ENCODE assay signal across 8 cellular contexts in the genomic region with DNA sequence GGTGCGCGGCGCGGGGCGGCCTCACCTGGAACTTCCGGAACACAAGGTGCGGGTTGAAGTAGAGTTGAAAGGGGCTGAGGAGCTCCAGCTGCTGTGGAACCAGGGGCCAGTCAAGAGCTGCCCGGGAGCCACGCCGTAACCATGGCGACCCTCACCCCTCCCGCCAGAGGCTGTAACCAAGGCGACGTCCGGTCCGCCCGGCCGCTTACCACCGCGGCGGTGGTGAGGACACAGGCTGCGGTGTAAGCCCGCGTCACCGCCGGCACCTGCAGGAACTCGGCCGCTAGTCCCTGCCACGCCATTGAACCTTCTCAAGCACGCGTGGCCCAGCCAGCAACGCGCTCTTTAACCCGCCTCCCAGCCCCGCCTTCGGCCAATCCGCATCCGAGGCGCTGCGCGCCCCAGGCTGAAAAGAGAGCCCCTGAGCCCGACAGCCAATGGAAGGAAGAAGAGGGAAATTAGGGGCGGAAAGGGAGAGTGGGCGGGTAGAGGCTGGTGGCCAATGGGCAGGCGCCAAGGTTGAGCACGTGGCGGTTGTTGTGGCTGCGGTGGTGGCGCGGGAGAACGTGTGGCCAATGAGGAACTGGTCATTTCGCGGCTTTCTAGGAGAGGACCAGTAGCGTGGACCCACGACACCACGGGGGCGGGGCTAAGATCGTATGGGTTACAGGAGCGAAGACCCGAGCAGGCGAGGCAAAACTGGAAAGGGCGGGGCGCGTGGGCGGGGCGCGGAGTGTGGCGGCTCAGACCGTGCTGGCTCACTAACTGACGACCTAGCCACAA.
A peak's percentile ranks its signal among the peaks of the same experiment; 100 is the strongest.
DNase-seq lines count a peak whose midpoint lies in the region; ATAC-seq, FAIRE-seq and TF ChIP-seq lines count a peak whose summit lies in the region.

DERL3 (minus strand) TSS at position 321 of the 783 bp plus-strand sequence; CDS start at position 302, 19 bp downstream.

- in situ Hi-C loops in GM13977 (cut with MboI; ENCODE audit: low pct_unique_long_range_greater_than_20kb, low sequenced_read_pairs, unreplicated experiment) (no loop called here), astrocyte of the spinal cord (cut with HindIII; ENCODE audit: low sequenced_read_pairs) (no loop called here)

- no peak for FAIRE-seq in HTR-8/SVneo (lab: Jason Lieb, UNC)

- ATAC-seq in HG02884 (IDR thresholded peaks at IDR 0.05; ENCODE audit: unreplicated experiment): peak; percentile 82

- TF ChIP-seq CTCF in GM13977 (IDR thresholded peaks at IDR 0.05; ENCODE audit: extremely low read depth, insufficient read depth, missing control alignments) (no peak), astrocyte of the spinal cord (IDR thresholded peaks at IDR 0.05; ENCODE audit: low read depth, low read length) (no peak)

- DNase-seq in GM13977 (ENCODE audit: low spot score): peak; percentile 98
- peak; percentile 93 for DNase-seq in NCI-H187 treated with DMSO at 0.1 percent for 48 hours (lab: John Stamatoyannopoulos, UW)
- peak; percentile 82 for DNase-seq in T1000 (lab: John Stamatoyannopoulos, UW)
- DNase-seq in astrocyte of the spinal cord (ENCODE audit: low read depth, low spot score): peak; percentile 99
- peak; percentile 40 to 96 (median 89) for DNase-seq in hypothalamus (lab: John Stamatoyannopoulos, UW)
- DNase-seq in retina: peak; percentile 98
- DNase-seq in HTR-8/SVneo (ENCODE audit: insufficient read length, low spot score): no peak

- peak within 1 kb of the TSS; percentile 37 for H3K4me3 ChIP-seq in astrocyte of the spinal cord (ENCODE audit: low read depth, low read length)
